8 cellular contexts compared by ENCODE assay signal in genomic region chr2:64522843-64523428, GRCh38. TPM values are rescaled to one million over a fixed set of nuclear protein-coding genes. Genes with fewer than 3 reads are reported as not detected.
DNase-seq lines count a peak whose midpoint lies in the region; ATAC-seq and TF ChIP-seq lines count a peak whose summit lies in the region.

No MANE protein-coding gene starts in this region.

- H3K27me3 ChIP-seq in right atrium auricular region, result no peaks in the 10 kb centered on the region

- DNase-seq in GF-D8 (lab: John Stamatoyannopoulos, UW) (peak; percentile 60), NCI-H1417 (lab: John Stamatoyannopoulos, UW) (peak; percentile 93 to 99 (median 98)), SW480 (ENCODE audit: low spot score) (peak; percentile 87), amniotic epithelial cell (ENCODE audit: low read depth) (peak; percentile 71), right atrium auricular region (ENCODE audit: low spot score) (no peak), renal cortical epithelial cell (ENCODE audit: low read depth) (peak; percentile 79)

- peak overlapping the region; percentile 95 to 98 for H3K4me3 ChIP-seq in right atrium auricular region

- H3K4me1 ChIP-seq in right atrium auricular region, result peaks cover 0 to 27% of the 10 kb centered on the region in 2 donors

- H3K27ac ChIP-seq in right atrium auricular region, result peak overlapping the region; percentile 97

- TF ChIP-seq CTCF in right atrium auricular region (IDR thresholded peaks at IDR 0.05), result peak; percentile 73 to 87

- ATAC-seq in GM18858 (IDR thresholded peaks at IDR 0.05; ENCODE audit: unreplicated experiment) (no peak), GM18868 (IDR thresholded peaks at IDR 0.05; ENCODE audit: unreplicated experiment) (no peak)

- no peaks in the 10 kb centered on the region for H3K36me3 ChIP-seq in right atrium auricular region

- H3K9me3 ChIP-seq in right atrium auricular region, result no peaks in the 10 kb centered on the region

RNA-seq across cellular contexts. Expression of gene AFTPH, which starts 1.2 kb away (rescaled TPM):
- total RNA-seq in right atrium auricular region (10 to 100 TPM; 14.5 to 17.4 TPM), renal cortical epithelial cell (53.8 and 67.2 TPM in 2 replicates)
